In the genomic region with DNA sequence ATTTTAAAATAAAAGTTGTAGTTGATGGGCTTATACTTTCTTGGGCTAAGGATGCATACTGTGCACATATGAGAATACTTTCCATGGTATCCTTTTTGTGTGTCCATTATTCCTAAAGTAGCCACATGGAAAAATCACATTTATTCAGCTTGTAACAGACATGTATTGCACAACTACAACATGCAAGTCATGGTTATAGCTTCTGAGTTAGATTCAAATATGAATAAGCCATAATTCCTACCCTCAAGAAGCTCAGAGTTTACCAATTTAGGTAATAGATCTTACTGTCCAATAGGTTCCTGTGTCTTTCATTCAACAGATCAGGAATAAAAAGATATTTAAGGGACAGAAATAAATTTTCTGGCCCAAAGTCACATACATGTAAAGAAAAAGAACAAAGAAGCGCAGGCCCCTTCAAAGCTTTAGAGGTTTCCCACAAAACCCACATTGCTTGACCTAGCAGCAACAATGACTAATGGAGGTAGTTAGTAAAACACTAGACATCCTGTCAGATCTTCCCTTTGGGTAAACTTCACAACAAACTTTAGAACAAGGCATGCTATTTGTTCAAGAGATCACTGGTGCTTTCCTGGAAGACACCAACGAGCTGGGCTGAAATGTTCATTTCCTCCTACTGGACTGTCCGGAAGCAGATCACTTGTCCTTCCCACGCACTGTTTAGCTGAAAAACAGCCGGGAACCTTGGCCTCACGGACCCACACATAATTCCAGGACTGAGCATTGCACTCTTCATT, we compare ENCODE assay signal across 9 cellular contexts.
A peak's percentile ranks its signal among the peaks of the same experiment; 100 is the strongest.
DNase-seq lines count a peak whose midpoint lies in the region; ATAC-seq and TF ChIP-seq lines count a peak whose summit lies in the region.
"Had no signal": no experiment of that assay in that cellular context is flagged by ENCODE, and none has a peak within 500 bp of the region (broad histone marks: within the 10 kb centered on the region; RNA-seq: fewer than 3 reads in every experiment).

No MANE protein-coding gene starts in this region.

- TF ChIP-seq POLR2A in gastrocnemius medialis (IDR thresholded peaks at IDR 0.05) = no peak

- no peak overlapping the region for H3K4me3 ChIP-seq in gastrocnemius medialis
- H3K4me3 ChIP-seq: SK-N-MC had no signal

- intact Hi-C loops in gastrocnemius medialis (cut with DNase I; ENCODE audit: low total_unique reads) = no loop called here

- no peak for TF ChIP-seq CTCF in gastrocnemius medialis (IDR thresholded peaks at IDR 0.05 in 4 of 5, conservative IDR thresholded peaks at IDR 0.05 in 1 of 5)

- H3K27ac Mint-ChIP-seq in activated naive CD8-positive, alpha-beta T cell treated with anti-CD3 and anti-CD28 coated beads, Interleukin-2, amount 10 ng/mL, durations not matched to agents 7 days and 5 days = peak overlapping the region; percentile 69

- peak overlapping the region in 3 of 4 donors; percentile 27 to 45 (median 38) for H3K27ac ChIP-seq in gastrocnemius medialis
- H3K27ac ChIP-seq: SK-N-MC had no signal

- POLR2A ChIA-PET in activated naive CD8-positive, alpha-beta T cell treated with anti-CD3 and anti-CD28 coated beads, Interleukin-2, amount 10 ng/mL, durations not matched to agents 7 days and 5 days (lab: Charles Lee) = interaction anchor here (0.6 kb wide), 1 partner anchor 90 kb away, joined by 3 read pairs; no protein-coding TSS in a partner anchor

- H3K36me3 ChIP-seq in gastrocnemius medialis = no peaks in the 10 kb centered on the region

- H3K9me3 ChIP-seq in gastrocnemius medialis = no peaks in the 10 kb centered on the region

- peak; percentile 40 for DNase-seq in NK-92 treated with Interleukin-12 subunit alpha and Interleukin-12 subunit beta, amount 100 ng/mL, for 24 hours (lab: John Stamatoyannopoulos, UW)
- DNase-seq in NK-92 (lab: John Stamatoyannopoulos, UW; ENCODE audit: unreplicated experiment) (no peak), gastrocnemius medialis (no peak), NCI-H526 (lab: John Stamatoyannopoulos, UW) (no peak), DMS79 treated with DMSO at 0.1 percent for 48 hours (lab: John Stamatoyannopoulos, UW) (no peak)
- no peak for DNase-seq in activated naive CD8-positive, alpha-beta T cell treated with anti-CD3 and anti-CD28 coated beads, Interleukin-2, amount 10 ng/mL, durations not matched to agents 7 days and 5 days
- no peak for DNase-seq in stimulated activated CD4-positive, alpha-beta T cell treated with anti-CD3 and anti-CD28 coated beads, Interleukin-4, amount 100 ng/mL, for 24 hours

- no peaks in the 10 kb centered on the region for H3K27me3 Mint-ChIP-seq in activated naive CD8-positive, alpha-beta T cell treated with anti-CD3 and anti-CD28 coated beads, Interleukin-2, amount 10 ng/mL, durations not matched to agents 7 days and 5 days

- H3K27me3 ChIP-seq in gastrocnemius medialis = no peaks in the 10 kb centered on the region

- H3K4me1 Mint-ChIP-seq in activated naive CD8-positive, alpha-beta T cell treated with anti-CD3 and anti-CD28 coated beads, Interleukin-2, amount 10 ng/mL, durations not matched to agents 7 days and 5 days = peaks cover 61% of the 10 kb centered on the region

- ATAC-seq in HG03095 (IDR thresholded peaks at IDR 0.05; ENCODE audit: unreplicated experiment) = peak; percentile 69
- peak; percentile 65 for ATAC-seq in activated naive CD8-positive, alpha-beta T cell treated with anti-CD3 and anti-CD28 coated beads, Interleukin-2, amount 10 ng/mL, durations not matched to agents 7 days and 5 days (ENCODE audit: low read depth)
- no peak for ATAC-seq in gastrocnemius medialis

- H3K4me1 ChIP-seq in gastrocnemius medialis = peaks cover 3 to 16% of the 10 kb centered on the region in 2 donors

- in situ Hi-C loops in gastrocnemius medialis (cut with MboI; ENCODE audit: low sequenced_read_pairs in 4 of 4) = no loop called here

- peak overlapping the region; percentile 63 for H3K4me3 Mint-ChIP-seq in activated naive CD8-positive, alpha-beta T cell treated with anti-CD3 and anti-CD28 coated beads, Interleukin-2, amount 10 ng/mL, durations not matched to agents 7 days and 5 days

- peaks cover 7% of the 10 kb centered on the region for H3K36me3 Mint-ChIP-seq in activated naive CD8-positive, alpha-beta T cell treated with anti-CD3 and anti-CD28 coated beads, Interleukin-2, amount 10 ng/mL, durations not matched to agents 7 days and 5 days

- peaks cover 3% of the 10 kb centered on the region for H3K9me3 Mint-ChIP-seq in activated naive CD8-positive, alpha-beta T cell treated with anti-CD3 and anti-CD28 coated beads, Interleukin-2, amount 10 ng/mL, durations not matched to agents 7 days and 5 days

Comparison
In these comparisons a context has a peak if more than half of its experiments do, and no peak if none do; other contexts are left out.
1. ATAC-seq: peak in HG03095 (single experiment) and activated naive CD8-positive, alpha-beta T cell treated with anti-CD3 and anti-CD28 coated beads, Interleukin-2, amount 10 ng/mL, durations not matched to agents 7 days and 5 days (single experiment); none in gastrocnemius medialis (0 of 2).